8 cellular contexts compared by ENCODE assay signal in genomic region chr14:24368215-24368561, GRCh38. TPM values are rescaled to one million over a fixed set of nuclear protein-coding genes. Genes with fewer than 3 reads are reported as not detected.
A peak's percentile ranks its signal among the peaks of the same experiment; 100 is the strongest.
DNase-seq lines count a peak whose midpoint lies in the region; ATAC-seq and TF ChIP-seq lines count a peak whose summit lies in the region.

No MANE protein-coding gene starts in this region.

- CTCF ChIA-PET in activated naive CD4-positive, alpha-beta T cell treated with anti-CD3 and anti-CD28 coated beads for 36 hours (lab: Charles Lee), result interaction anchor here (1.5 kb wide), 1 partner anchor 63 kb away, joined by 3 read pairs; no protein-coding TSS in a partner anchor

- no peaks in the 10 kb centered on the region for H3K9me3 Mint-ChIP-seq in activated naive CD4-positive, alpha-beta T cell treated with anti-CD3 and anti-CD28 coated beads for 36 hours

- TF ChIP-seq CTCF in heart right ventricle (IDR thresholded peaks at IDR 0.05), result no peak
- no peak for TF ChIP-seq CTCF in choroid plexus epithelial cell (conservative IDR thresholded peaks at IDR 0.05; ENCODE audit: low read depth, low read length)
- no peak for TF ChIP-seq CTCF in vagina (IDR thresholded peaks at IDR 0.05)

- ATAC-seq in heart right ventricle (no peak), left cardiac atrium (no peak)

- TF ChIP-seq POLR2A in vagina (IDR thresholded peaks at IDR 0.05), result peak in 1 of 2 donors; percentile 16

- H3K27me3 Mint-ChIP-seq in activated naive CD4-positive, alpha-beta T cell treated with anti-CD3 and anti-CD28 coated beads for 36 hours (ENCODE audit: low read depth), result peaks cover 34% of the 10 kb centered on the region

- peaks cover 29% of the 10 kb centered on the region for H3K4me1 Mint-ChIP-seq in activated naive CD4-positive, alpha-beta T cell treated with anti-CD3 and anti-CD28 coated beads for 36 hours (ENCODE audit: low read depth)

- H3K27me3 ChIP-seq in heart right ventricle (peaks cover 0 to 56% (median 9%) of the 10 kb centered on the region in 7 donors), muscle layer of colon (ENCODE audit: control insufficient read depth in 1 of 2, insufficient read depth in 2 of 2, low read length in 2 of 2) (no peaks in the 10 kb centered on the region), vagina (no peaks in the 10 kb centered on the region)

- DNase-seq in heart right ventricle (no peak), left cardiac atrium (no peak), choroid plexus epithelial cell (ENCODE audit: low read depth) (no peak), vagina (ENCODE audit: extremely low spot score in 2 of 2) (no peak)
- no peak for DNase-seq in effector CD4-positive, alpha-beta T cell
- DNase-seq in activated naive CD4-positive, alpha-beta T cell treated with anti-CD3 and anti-CD28 coated beads for 36 hours, result no peak
- no peak for DNase-seq in activated CD4-positive, CD25-positive, alpha-beta regulatory T cell treated with anti-CD3 and anti-CD28 coated beads, Interleukin-2, amount 50 U/mL, for 72 hours

- H3K4me3 ChIP-seq in heart right ventricle (peak overlapping the region; percentile 28 to 64 (median 57)), choroid plexus epithelial cell (ENCODE audit: low read depth, low read length) (peak overlapping the region; percentile 84), muscle layer of colon (ENCODE audit: low read depth in 1 of 2, low read length in 2 of 2) (peak overlapping the region; percentile 84 to 100), vagina (peak overlapping the region; percentile 74 to 75)

- no peak overlapping the region for H3K4me3 Mint-ChIP-seq in activated naive CD4-positive, alpha-beta T cell treated with anti-CD3 and anti-CD28 coated beads for 36 hours

- H3K9me3 ChIP-seq in heart right ventricle (no peaks in the 10 kb centered on the region), muscle layer of colon (ENCODE audit: low read length) (no peaks in the 10 kb centered on the region), vagina (no peaks in the 10 kb centered on the region)

- H3K27ac Mint-ChIP-seq in activated naive CD4-positive, alpha-beta T cell treated with anti-CD3 and anti-CD28 coated beads for 36 hours, result no peak overlapping the region

- H3K4me1 ChIP-seq in heart right ventricle, result peaks cover 0 to 73% (median 25%) of the 10 kb centered on the region in 9 donors
- H3K4me1 ChIP-seq in muscle layer of colon (ENCODE audit: insufficient read depth, low read length), result peaks cover 24% of the 10 kb centered on the region
- peaks cover 58% of the 10 kb centered on the region for H3K4me1 ChIP-seq in vagina

- 0 to 9% methylated on average over 15 of the region's 15 CpGs for WGBS in heart right ventricle, 2 donors

- H3K36me3 ChIP-seq in heart right ventricle (peaks cover 0 to 8% (median 0%) of the 10 kb centered on the region in 9 donors), muscle layer of colon (ENCODE audit: insufficient read depth, low read length) (peaks cover 2% of the 10 kb centered on the region), vagina (peaks cover 0 to 2% of the 10 kb centered on the region in 2 donors)

- intact Hi-C loops in heart right ventricle (cut with DNase I), result loop anchor here in 3 of 10 donors (5.0 to 10.0 kb wide), 3 partner anchors 44 to 67 kb away; no protein-coding TSS in a partner anchor
- intact Hi-C loops in left cardiac atrium (cut with DNase I), result loop anchor here (2.0 to 5.0 kb wide), 3 partner anchors 34 to 64 kb away; no protein-coding TSS in a partner anchor
- intact Hi-C loops in vagina (cut with DNase I), result no loop called here
- intact Hi-C loops in activated naive CD4-positive, alpha-beta T cell treated with anti-CD3 and anti-CD28 coated beads for 36 hours (cut with micrococcal nuclease), result loop anchor here (5.0 kb wide), 1 partner anchor 304 kb away; no protein-coding TSS in a partner anchor

- H3K36me3 Mint-ChIP-seq in activated naive CD4-positive, alpha-beta T cell treated with anti-CD3 and anti-CD28 coated beads for 36 hours (ENCODE audit: low read depth), result no peaks in the 10 kb centered on the region

- peak overlapping the region; percentile 78 to 96 (median 89) for H3K27ac ChIP-seq in heart right ventricle
- H3K27ac ChIP-seq in muscle layer of colon (ENCODE audit: low read depth, low read length), result peak overlapping the region; percentile 99
- H3K27ac ChIP-seq in vagina, result peak overlapping the region; percentile 98

- H3K9ac ChIP-seq in muscle layer of colon (ENCODE audit: low read length), result peak overlapping the region; percentile 86

RNA-seq across cellular contexts. Expression of gene NFATC4, which starts 0.2 kb away (rescaled TPM):
- total RNA-seq in heart right ventricle (10 to 100 TPM in 4 of 10 donors, 1 to 10 TPM in 6; 3.0 to 42.0 (median 7.8) TPM), left cardiac atrium (10 to 100 TPM; 23.9 to 30.9 TPM), vagina (47.9 TPM)
- polyA plus RNA-seq in heart right ventricle, result 10 to 100 TPM; 28.7 to 69.2 TPM
- total RNA-seq in activated naive CD4-positive, alpha-beta T cell treated with anti-CD3 and anti-CD28 coated beads for 36 hours, result under 1 TPM in 1 of 2 experiments, not detected in 1; 0.15 TPM

RNA-seq across cellular contexts. Expression of gene RIPK3, which starts 28.4 kb away (rescaled TPM):
- 1 to 10 TPM; 1.7 to 4.9 (median 3.5) TPM for total RNA-seq in heart right ventricle
- polyA plus RNA-seq in heart right ventricle, result 1 to 10 TPM; 4.9 to 7.1 TPM
- total RNA-seq in left cardiac atrium, result 1 to 10 TPM; 6.5 to 6.7 TPM
- total RNA-seq in vagina, result 10.1 TPM
- 1 to 10 TPM; 5.9 to 7.6 TPM for total RNA-seq in activated naive CD4-positive, alpha-beta T cell treated with anti-CD3 and anti-CD28 coated beads for 36 hours

RNA-seq across cellular contexts. Expression of gene NYNRIN, which starts 30.6 kb away (rescaled TPM):
- total RNA-seq in heart right ventricle, result 1 to 10 TPM; 3.6 to 9.0 (median 6.4) TPM
- 1 to 10 TPM; 4.6 to 6.8 TPM for polyA plus RNA-seq in heart right ventricle
- total RNA-seq in left cardiac atrium, result 10 to 100 TPM in 1 of 2 donors, 1 to 10 TPM in 1; 6.5 to 12.0 TPM
- total RNA-seq in vagina, result 14.7 TPM
- total RNA-seq in activated naive CD4-positive, alpha-beta T cell treated with anti-CD3 and anti-CD28 coated beads for 36 hours, result under 1 TPM in 1 of 2 experiments, not detected in 1; 0.02 TPM

RNA-seq across cellular contexts. Expression of gene ADCY4, which starts 33.3 kb away (rescaled TPM):
- total RNA-seq in heart right ventricle, result 10 to 100 TPM; 17.4 to 37.0 (median 22.9) TPM
- polyA plus RNA-seq in heart right ventricle, result 100 to 1,000 TPM in 1 of 2 donors, 10 to 100 TPM in 1; 23.1 to 104 TPM
- total RNA-seq in left cardiac atrium, result 10 to 100 TPM; 19.2 to 43.9 TPM
- 32.7 TPM for total RNA-seq in vagina
- 1 to 10 TPM; 1.6 to 2.4 TPM for total RNA-seq in activated naive CD4-positive, alpha-beta T cell treated with anti-CD3 and anti-CD28 coated beads for 36 hours

RNA-seq across cellular contexts. Expression of gene LTB4R, which starts 56.9 kb away (rescaled TPM):
- 1 to 10 TPM in 7 of 10 donors, under 1 TPM in 3; 0.76 to 3.1 (median 1.8) TPM for total RNA-seq in heart right ventricle
- polyA plus RNA-seq in heart right ventricle, result 1 to 10 TPM; 3.2 to 3.7 TPM
- 1 to 10 TPM; 2.8 to 3.2 TPM for total RNA-seq in left cardiac atrium
- total RNA-seq in vagina, result 35.1 TPM
- total RNA-seq in activated naive CD4-positive, alpha-beta T cell treated with anti-CD3 and anti-CD28 coated beads for 36 hours, result 10 to 100 TPM; 10.6 to 11.4 TPM

Comparison
In these comparisons a context has a peak if more than half of its experiments do, and no peak if none do; other contexts are left out.
1. RNA of gene NYNRIN, which starts 30.6 kb away (total RNA-seq): 14.7 TPM in vagina (single experiment), 6.5 to 12.0 TPM in left cardiac atrium and 3.6 to 9.0 TPM in heart right ventricle; 0.02 TPM in activated naive CD4-positive, alpha-beta T cell treated with anti-CD3 and anti-CD28 coated beads for 36 hours; every median in the first group is over 4 times any median in the second.
2. Peak in every context shown above with its lines, with median percentiles within 50 percentile points of each other: H3K27ac ChIP-seq and H3K4me3 ChIP-seq.